In the genomic region with DNA sequence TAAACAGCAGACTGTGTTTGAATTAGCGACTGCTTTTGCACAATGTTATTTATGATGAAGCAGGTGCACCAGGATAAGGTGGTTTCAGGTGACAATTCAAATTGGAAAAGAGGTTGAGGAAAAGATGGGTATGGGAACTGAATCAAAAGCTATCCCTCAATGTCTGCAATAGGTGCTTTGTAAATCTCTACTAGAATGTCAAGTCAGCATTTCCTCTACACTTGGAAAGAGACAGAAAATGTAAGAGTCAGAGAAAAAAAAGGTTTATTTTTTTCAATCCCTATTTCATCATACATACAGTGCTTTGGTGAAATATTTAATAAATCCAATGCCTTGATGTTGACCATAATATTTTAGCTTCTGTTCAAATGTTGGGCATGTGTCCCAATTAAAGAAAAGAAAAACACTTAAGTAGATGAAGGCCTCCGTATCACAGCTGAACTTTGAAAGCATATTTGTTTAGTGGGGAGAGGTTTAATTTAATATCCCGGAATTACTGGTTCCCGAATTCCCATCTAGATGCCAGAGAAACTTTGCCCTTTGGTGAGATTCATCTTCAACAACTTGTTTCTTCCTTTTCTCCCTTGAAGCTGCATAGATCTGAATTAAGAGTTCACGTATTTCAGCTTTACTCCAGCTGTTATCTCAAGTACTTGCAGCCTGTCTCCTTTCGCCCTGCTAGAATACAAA, we compare ENCODE assay signal across 17 cellular contexts. TPM values are rescaled to one million over a fixed set of nuclear protein-coding genes. Genes with fewer than 3 reads are reported as not detected.
DNase-seq lines count a peak whose midpoint lies in the region; ATAC-seq and TF ChIP-seq lines count a peak whose summit lies in the region.
"Had no signal": no experiment of that assay in that cellular context is flagged by ENCODE, and none has a peak within 500 bp of the region (broad histone marks: within the 10 kb centered on the region; RNA-seq: fewer than 3 reads in every experiment).

No MANE protein-coding gene starts in this region.

- no peaks in the 10 kb centered on the region for H3K9me2 ChIP-seq in PC-3 (replicated peaks; ENCODE audit: low read length)

- no peak for ATAC-seq in PC-3
- ATAC-seq in HG03432 (IDR thresholded peaks at IDR 0.05; ENCODE audit: unreplicated experiment) = no peak
- ATAC-seq in foreskin keratinocyte = no peak
- no peak for ATAC-seq in GM18502 (IDR thresholded peaks at IDR 0.05; ENCODE audit: poor library complexity, unreplicated experiment)
- ATAC-seq in GM21529 (IDR thresholded peaks at IDR 0.05; ENCODE audit: unreplicated experiment) = no peak

- POLR2A ChIA-PET in PC-3 (lab: Charles Lee; ENCODE audit: unreplicated experiment) = no interaction called here

- BruUV-seq in PC-3 (replicated peaks; lab: Mats Ljungman, UMichigan) = no TSS peak

- no peaks in the 10 kb centered on the region for H3F3A ChIP-seq in PC-3 (ENCODE audit: low read length, unreplicated experiment)

- H3K9ac ChIP-seq in PC-3 (ENCODE audit: low read length) (no peak overlapping the region), liver (ENCODE audit: low read depth in 1 of 2, low read length in 2 of 2) (peak overlapping the region in 1 of 2 donors; percentile 46)

- H3K4me3 ChIP-seq in PC-3 (ENCODE audit: low read length) (no peak overlapping the region), liver (ENCODE audit: low read depth in 1 of 3, low read length in 3 of 3) (peak overlapping the region in 2 of 3 donors; percentile 9 to 42)
- H3K4me3 ChIP-seq: dorsolateral prefrontal cortex, ovary had no signal

- H3K36me3 ChIP-seq in PC-3 (ENCODE audit: low read depth, low read length) = no peaks in the 10 kb centered on the region; the same call in 1 of the 2 replicates
- H3K36me3 ChIP-seq in liver (ENCODE audit: control insufficient read depth in 4 of 4, insufficient read depth in 3 of 4, low read depth in 1 of 4, low read length in 3 of 4) = no peaks in the 10 kb centered on the region
- H3K36me3 ChIP-seq: ovary had no signal

- CTCF ChIA-PET in PC-3 (lab: Charles Lee) = no interaction called here

- peak overlapping the region; percentile 44 for H3K4me2 ChIP-seq in PC-3 (ENCODE audit: low read length)

- H4K20me1 ChIP-seq in PC-3 (ENCODE audit: low read length) = no peaks in the 10 kb centered on the region

- WGBS in liver = 16% methylated on average over 6 of the region's 6 CpGs

- no peak for TF ChIP-seq CTCF in PC-3 (conservative IDR thresholded peaks at IDR 0.05; ENCODE audit: low read depth, low read length)
- TF ChIP-seq CTCF in liver (IDR thresholded peaks at IDR 0.05; ENCODE audit: low read depth, low read length, missing input control) = no peak
- TF ChIP-seq CTCF in foreskin keratinocyte (conservative IDR thresholded peaks at IDR 0.05) = no peak

- H2AFZ ChIP-seq in PC-3 (ENCODE audit: low read length) = no peak overlapping the region

- H3K27ac ChIP-seq in PC-3 (ENCODE audit: low read length) (no peak overlapping the region), liver (ENCODE audit: low read depth in 1 of 2, low read length in 2 of 2) (peak overlapping the region; percentile 21 to 42), foreskin keratinocyte (no peak overlapping the region)
- H3K27ac ChIP-seq: ovary had no signal

- DNase-seq in DMS153 (lab: John Stamatoyannopoulos, UW) (peak; percentile 98), NCI-H187 (lab: John Stamatoyannopoulos, UW) (peak; percentile 75 to 82), PC-3 (no peak), foreskin keratinocyte (no peak)
- DNase-seq: activated CD4-positive, alpha-beta T cell treated with anti-CD3 and anti-CD28 coated beads, Interleukin-2, amount 10 ng/mL, durations not matched to agents 7 days and 5 days; Calu3; dorsolateral prefrontal cortex; midbrain; NCI-H446 treated with DMSO at 0.1 percent for 48 hours; ovary; stimulated activated CD4-positive, alpha-beta T cell treated with anti-CD3 and anti-CD28 coated beads, Interleukin-12 subunit alpha, Interleukin-12 subunit beta, amount 100 ng/mL, for 4 hours had no signal

- H3K27me3 ChIP-seq in PC-3 (ENCODE audit: low read length) = no peaks in the 10 kb centered on the region
- no peaks in the 10 kb centered on the region for H3K27me3 ChIP-seq in liver (ENCODE audit: control insufficient read depth in 4 of 4, insufficient read depth in 4 of 4, low read length in 3 of 4)
- H3K27me3 ChIP-seq in foreskin keratinocyte = no peaks in the 10 kb centered on the region
- H3K27me3 ChIP-seq: dorsolateral prefrontal cortex, ovary had no signal

- H3K9me3 ChIP-seq in PC-3 (ENCODE audit: low read length) (no peaks in the 10 kb centered on the region), liver (ENCODE audit: control insufficient read depth in 4 of 4, low read length in 3 of 4) (no peaks in the 10 kb centered on the region)
- H3K9me3 ChIP-seq: ovary had no signal

- peak in 1 of 2 donors; percentile 15 for TF ChIP-seq RAD21 in liver (IDR thresholded peaks at IDR 0.05)

- intact Hi-C loops in PC-3 (cut with micrococcal nuclease) = loop anchor here (1.0 to 5.0 kb wide), 3 partner anchors 44 to 802 kb away; no protein-coding TSS in a partner anchor

- peaks cover 16% of the 10 kb centered on the region for H3K4me1 ChIP-seq in PC-3 (ENCODE audit: insufficient read depth, low read length)
- H3K4me1 ChIP-seq in liver (ENCODE audit: control insufficient read depth in 4 of 4, insufficient read depth in 4 of 4, low read length in 3 of 4) = peaks cover 3 to 62% (median 55%) of the 10 kb centered on the region in 4 donors
- peaks cover 14% of the 10 kb centered on the region for H3K4me1 ChIP-seq in foreskin keratinocyte

- no peaks in the 10 kb centered on the region for H3K79me2 ChIP-seq in PC-3 (ENCODE audit: low read length)

TF ChIP-seq in liver, 16 proteins besides CTCF, POLR2A, EP300 and RAD21:
- TF ChIP-seq, protein P1, sequence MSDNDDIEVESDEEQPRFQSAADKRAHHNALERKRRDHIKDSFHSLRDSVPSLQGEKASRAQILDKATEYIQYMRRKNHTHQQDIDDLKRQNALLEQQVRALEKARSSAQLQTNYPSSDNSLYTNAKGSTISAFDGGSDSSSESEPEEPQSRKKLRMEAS (IDR thresholded peaks at IDR 0.05) = no peak
- TF ChIP-seq JUND (IDR thresholded peaks at IDR 0.05) (peak in 1 of 2 donors; percentile 52), NR2F2 (IDR thresholded peaks at IDR 0.05) (no peak), FOXA1 (IDR thresholded peaks at IDR 0.05) (no peak), SP1 (IDR thresholded peaks at IDR 0.05) (peak; percentile 27), FOXA2 (IDR thresholded peaks at IDR 0.05) (no peak), RXRA (IDR thresholded peaks at IDR 0.05) (peak in 1 of 2 donors; percentile 50), EGR1 (IDR thresholded peaks at IDR 0.05; ENCODE audit: low read depth in 2 of 2) (no peak), YY1 (IDR thresholded peaks at IDR 0.05) (no peak), TAF1 (conservative IDR thresholded peaks at IDR 0.05) (no peak), GABPA (IDR thresholded peaks at IDR 0.05 in 1 of 2, conservative IDR thresholded peaks at IDR 0.05 in 1 of 2) (no peak), HNF4G (IDR thresholded peaks at IDR 0.05) (no peak), HNF4A (conservative IDR thresholded peaks at IDR 0.05) (peak; percentile 55 to 75)
- TF ChIP-seq, protein P2, sequence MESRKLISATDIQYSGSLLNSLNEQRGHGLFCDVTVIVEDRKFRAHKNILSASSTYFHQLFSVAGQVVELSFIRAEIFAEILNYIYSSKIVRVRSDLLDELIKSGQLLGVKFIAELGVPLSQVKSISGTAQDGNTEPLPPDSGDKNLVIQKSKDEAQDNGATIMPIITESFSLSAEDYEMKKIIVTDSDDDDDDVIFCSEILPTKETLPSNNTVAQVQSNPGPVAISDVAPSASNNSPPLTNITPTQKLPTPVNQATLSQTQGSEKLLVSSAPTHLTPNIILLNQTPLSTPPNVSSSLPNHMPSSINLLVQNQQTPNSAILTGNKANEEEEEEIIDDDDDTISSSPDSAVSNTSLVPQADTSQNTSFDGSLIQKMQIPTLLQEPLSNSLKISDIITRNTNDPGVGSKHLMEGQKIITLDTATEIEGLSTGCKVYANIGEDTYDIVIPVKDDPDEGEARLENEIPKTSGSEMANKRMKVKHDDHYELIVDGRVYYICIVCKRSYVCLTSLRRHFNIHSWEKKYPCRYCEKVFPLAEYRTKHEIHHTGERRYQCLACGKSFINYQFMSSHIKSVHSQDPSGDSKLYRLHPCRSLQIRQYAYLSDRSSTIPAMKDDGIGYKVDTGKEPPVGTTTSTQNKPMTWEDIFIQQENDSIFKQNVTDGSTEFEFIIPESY (IDR thresholded peaks at IDR 0.05) = no peak
- TF ChIP-seq, protein P3, sequence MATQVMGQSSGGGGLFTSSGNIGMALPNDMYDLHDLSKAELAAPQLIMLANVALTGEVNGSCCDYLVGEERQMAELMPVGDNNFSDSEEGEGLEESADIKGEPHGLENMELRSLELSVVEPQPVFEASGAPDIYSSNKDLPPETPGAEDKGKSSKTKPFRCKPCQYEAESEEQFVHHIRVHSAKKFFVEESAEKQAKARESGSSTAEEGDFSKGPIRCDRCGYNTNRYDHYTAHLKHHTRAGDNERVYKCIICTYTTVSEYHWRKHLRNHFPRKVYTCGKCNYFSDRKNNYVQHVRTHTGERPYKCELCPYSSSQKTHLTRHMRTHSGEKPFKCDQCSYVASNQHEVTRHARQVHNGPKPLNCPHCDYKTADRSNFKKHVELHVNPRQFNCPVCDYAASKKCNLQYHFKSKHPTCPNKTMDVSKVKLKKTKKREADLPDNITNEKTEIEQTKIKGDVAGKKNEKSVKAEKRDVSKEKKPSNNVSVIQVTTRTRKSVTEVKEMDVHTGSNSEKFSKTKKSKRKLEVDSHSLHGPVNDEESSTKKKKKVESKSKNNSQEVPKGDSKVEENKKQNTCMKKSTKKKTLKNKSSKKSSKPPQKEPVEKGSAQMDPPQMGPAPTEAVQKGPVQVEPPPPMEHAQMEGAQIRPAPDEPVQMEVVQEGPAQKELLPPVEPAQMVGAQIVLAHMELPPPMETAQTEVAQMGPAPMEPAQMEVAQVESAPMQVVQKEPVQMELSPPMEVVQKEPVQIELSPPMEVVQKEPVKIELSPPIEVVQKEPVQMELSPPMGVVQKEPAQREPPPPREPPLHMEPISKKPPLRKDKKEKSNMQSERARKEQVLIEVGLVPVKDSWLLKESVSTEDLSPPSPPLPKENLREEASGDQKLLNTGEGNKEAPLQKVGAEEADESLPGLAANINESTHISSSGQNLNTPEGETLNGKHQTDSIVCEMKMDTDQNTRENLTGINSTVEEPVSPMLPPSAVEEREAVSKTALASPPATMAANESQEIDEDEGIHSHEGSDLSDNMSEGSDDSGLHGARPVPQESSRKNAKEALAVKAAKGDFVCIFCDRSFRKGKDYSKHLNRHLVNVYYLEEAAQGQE (IDR thresholded peaks at IDR 0.05) = no peak
- TF ChIP-seq, protein P4, sequence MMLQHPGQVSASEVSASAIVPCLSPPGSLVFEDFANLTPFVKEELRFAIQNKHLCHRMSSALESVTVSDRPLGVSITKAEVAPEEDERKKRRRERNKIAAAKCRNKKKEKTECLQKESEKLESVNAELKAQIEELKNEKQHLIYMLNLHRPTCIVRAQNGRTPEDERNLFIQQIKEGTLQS (IDR thresholded peaks at IDR 0.05) = no peak

RNA-seq across cellular contexts. Expression of a gene that starts 5.9 kb away (rescaled TPM):
- 1.4 TPM in 2 replicates for total RNA-seq in PC-3 (2014; rRNA removed)
- total RNA-seq in liver = 10 to 100 TPM in 1 of 2 donors, 1 to 10 TPM in 1; 8.9 to 57.4 TPM
- polyA plus RNA-seq in liver = 10 to 100 TPM; 12.6 to 51.6 TPM
- 0.56 and 0.65 TPM in 2 replicates for total RNA-seq in foreskin keratinocyte
- polyA plus RNA-seq in foreskin keratinocyte = 0.10 and 0.26 TPM in 2 replicates
- total RNA-seq: RPMI7951 had no signal
- polyA plus RNA-seq: AG04450 had no signal

Comparison
In these comparisons a context has a peak if more than half of its experiments do, and no peak if none do; other contexts are left out.
1. DNase-seq: peak in DMS153 (single experiment) and NCI-H187 (2 of 2); none in PC-3 (single experiment) and foreskin keratinocyte (0 of 2).
2. H3K27ac ChIP-seq: peak in liver (2 of 2); none in PC-3 (single experiment) and foreskin keratinocyte (single experiment).